27 cellular contexts compared by ENCODE assay signal in genomic region chr7:152107945-152108344, GRCh38.
"Had no signal": no experiment of that assay in that cellular context is flagged by ENCODE, and none has a peak within 500 bp of the region (broad histone marks: within the 10 kb centered on the region; RNA-seq: fewer than 3 reads in every experiment).

No MANE protein-coding gene starts in this region.

- ATAC-seq: lower lobe of right lung, natural killer cell, right lobe of liver had no signal

- H3K4me3 ChIP-seq: lower lobe of right lung, neural progenitor cell, right atrium auricular region, right lobe of liver, smooth muscle cell, suprapubic skin, thoracic aorta, tibial artery, upper lobe of left lung, vagina had no signal

- H3K9me3 ChIP-seq: lower lobe of right lung, neutrophil, right atrium auricular region, right lobe of liver, suprapubic skin, thoracic aorta, tibial artery, upper lobe of left lung, vagina had no signal

- H3K27ac ChIP-seq: lower lobe of right lung, neural progenitor cell, neutrophil, parathyroid adenoma, right atrium auricular region, right lobe of liver, suprapubic skin, thoracic aorta, tibial artery, upper lobe of left lung, vagina had no signal

- H3K36me3 ChIP-seq: neural progenitor cell had no signal

- DNase-seq: head of caudate nucleus; hypothalamus; immature natural killer cell; kidney; lower lobe of right lung; mammary epithelial cell; mesenchymal stem cell; naive B cell; natural killer cell; nephron progenitor cell; occipital lobe; right lobe of liver; stimulated activated CD4-positive, alpha-beta T cell treated with anti-CD3 and anti-CD28 coated beads, Interleukin-12 subunit alpha, Interleukin-12 subunit beta, amount 100 ng/mL, for 4 hours; stimulated activated CD4-positive, alpha-beta T cell treated with anti-CD3 and anti-CD28 coated beads, Interleukin-15, amount 100 ng/mL, for 24 hours; stimulated activated CD4-positive, alpha-beta T cell treated with anti-CD3 and anti-CD28 coated beads, Interleukin-2, amount 100 ng/mL, for 24 hours; stimulated activated CD4-positive, alpha-beta T cell treated with anti-CD3 and anti-CD28 coated beads, Interleukin-4, amount 100 ng/mL, for 1 hour; stimulated activated naive CD4-positive, alpha-beta T cell; tibial artery had no signal

- H3K27me3 ChIP-seq: neural progenitor cell, neutrophil, right atrium auricular region, right lobe of liver, suprapubic skin, tibial artery, upper lobe of left lung, vagina had no signal

- H3K4me1 ChIP-seq: lower lobe of right lung, neural progenitor cell, parathyroid adenoma, right atrium auricular region, right lobe of liver, suprapubic skin, tibial artery, upper lobe of left lung, vagina had no signal
